In the genomic region with DNA sequence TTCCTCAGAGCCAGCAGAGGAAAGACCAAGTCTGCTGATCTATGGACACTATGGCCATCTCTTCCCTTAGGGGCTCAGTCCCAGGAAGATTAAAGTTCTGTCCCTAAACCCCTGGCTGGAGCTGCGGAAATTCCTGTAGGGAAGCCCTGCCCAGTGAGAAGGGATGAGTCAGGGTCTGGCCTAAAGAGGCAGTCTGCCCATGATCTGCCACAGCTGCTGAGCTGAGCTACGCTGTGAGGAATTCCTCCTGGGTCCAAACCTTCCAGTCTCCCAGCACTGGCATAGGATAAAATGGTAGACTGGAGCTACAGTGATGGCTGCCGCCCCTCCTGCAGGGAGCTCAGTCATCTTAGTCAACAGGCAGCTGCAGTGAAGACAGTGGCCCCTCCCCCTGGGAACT, we compare ENCODE assay signal across 31 cellular contexts.
DNase-seq lines count a peak whose midpoint lies in the region; ATAC-seq and TF ChIP-seq lines count a peak whose summit lies in the region.
"Had no signal": no experiment of that assay in that cellular context is flagged by ENCODE, and none has a peak within 500 bp of the region (broad histone marks: within the 10 kb centered on the region; RNA-seq: fewer than 3 reads in every experiment).

No MANE protein-coding gene starts in this region.

- H3K27ac ChIP-seq in breast epithelium = no peak overlapping the region
- H3K27ac ChIP-seq in mammary epithelial cell (ENCODE audit: insufficient read depth, low read depth, low read length) = no peak overlapping the region
- H3K27ac ChIP-seq in foreskin keratinocyte = no peak overlapping the region
- no peak overlapping the region for H3K27ac ChIP-seq in caudate nucleus (ENCODE audit: low read depth, low read length)
- H3K27ac ChIP-seq: 22Rv1, body of pancreas, psoas muscle, skin epidermis, upper lobe of left lung had no signal

- ATAC-seq in foreskin keratinocyte = peak; percentile 82
- ATAC-seq in HG03159 (IDR thresholded peaks at IDR 0.05; ENCODE audit: unreplicated experiment) = no peak
- no peak for ATAC-seq in GM18517 (IDR thresholded peaks at IDR 0.05; ENCODE audit: unreplicated experiment)
- ATAC-seq: activated T-helper 17 cell treated with anti-CD3 and anti-CD28 coated beads, Interleukin-2, amount 50 U/mL, for 72 hours; body of pancreas; esophagus mucosa; K562; psoas muscle; stimulated activated effector memory CD8-positive, alpha-beta T cell treated with anti-CD3 and anti-CD28 coated beads, Interleukin-12 subunit alpha, Interleukin-12 subunit beta, amount 100 ng/mL, for 72 hours had no signal

- no peaks in the 10 kb centered on the region for H4K20me1 ChIP-seq in mammary epithelial cell (ENCODE audit: insufficient read depth, low read length)

- CTCF ChIA-PET in MCF 10A (lab: Yijun Ruan, JAX) (interaction anchor here (0.5 kb wide), 1 partner anchor 286 kb away, joined by 3 read pairs; no protein-coding TSS in a partner anchor), mammary epithelial cell (lab: Charles Lee; ENCODE audit: low non-redundant PET) (no interaction called here)

- TF ChIP-seq POLR2A in breast epithelium (IDR thresholded peaks at IDR 0.05) = no peak

- no peaks in the 10 kb centered on the region for H3K36me3 Mint-ChIP-seq in MCF 10A (ENCODE audit: insufficient read depth, unreplicated experiment)
- H3K36me3 Mint-ChIP-seq: activated naive CD8-positive, alpha-beta T cell; CD8-positive, alpha-beta memory T cell; stimulated activated effector memory CD8-positive, alpha-beta T cell treated with anti-CD3 and anti-CD28 coated beads, Interleukin-12 subunit alpha, Interleukin-12 subunit beta, amount 100 ng/mL, for 72 hours had no signal

- in situ Hi-C loops in mammary epithelial cell (cut with MboI; ENCODE audit: low sequenced_read_pairs in 2 of 2) = no loop called here

- POLR2A ChIA-PET in MCF 10A (lab: Yijun Ruan, JAX) = no interaction called here

- H3K27me3 ChIP-seq in breast epithelium (no peaks in the 10 kb centered on the region), mammary epithelial cell (ENCODE audit: insufficient read depth, low read length) (no peaks in the 10 kb centered on the region), foreskin keratinocyte (no peaks in the 10 kb centered on the region)
- H3K27me3 ChIP-seq: body of pancreas, upper lobe of left lung had no signal

- H3K79me2 ChIP-seq in mammary epithelial cell (ENCODE audit: insufficient read depth, low read length) = no peaks in the 10 kb centered on the region

- H3K4me3 ChIP-seq in breast epithelium = no peak overlapping the region
- H3K4me3 ChIP-seq in mammary epithelial cell (replicated peaks in 1 of 3; ENCODE audit: insufficient read depth in 1 of 3, low read depth in 2 of 3, low read length in 3 of 3) = no peak overlapping the region
- H3K4me3 ChIP-seq: body of pancreas, K562, psoas muscle, skin epidermis, upper lobe of left lung had no signal

- H3K9me3 Mint-ChIP-seq in MCF 10A (ENCODE audit: unreplicated experiment) = peaks cover 7% of the 10 kb centered on the region

- TF ChIP-seq CTCF in MCF 10A (IDR thresholded peaks at IDR 0.05; ENCODE audit: unreplicated experiment) (no peak), breast epithelium (IDR thresholded peaks at IDR 0.05) (no peak), mammary epithelial cell (conservative IDR thresholded peaks at IDR 0.05 in 1 of 2, IDR thresholded peaks at IDR 0.05 in 1 of 2; ENCODE audit: extremely low read depth in 1 of 2, insufficient read depth in 1 of 2, low read depth in 1 of 2, low read length in 2 of 2) (no peak), foreskin keratinocyte (conservative IDR thresholded peaks at IDR 0.05) (no peak)

- H2AFZ ChIP-seq in mammary epithelial cell (ENCODE audit: low read depth, low read length) = no peak overlapping the region

- H3K27ac Mint-ChIP-seq in MCF 10A (ENCODE audit: low read depth, unreplicated experiment) = no peak overlapping the region
- H3K27ac Mint-ChIP-seq: activated B cell treated with CpG ODN at 0.5 μM for 24 hours; activated naive CD8-positive, alpha-beta T cell; activated T-helper 17 cell treated with anti-CD3 and anti-CD28 coated beads, Interleukin-2, amount 50 U/mL, for 72 hours; CD8-positive, alpha-beta memory T cell; stimulated activated effector memory CD8-positive, alpha-beta T cell treated with anti-CD3 and anti-CD28 coated beads, Interleukin-12 subunit alpha, Interleukin-12 subunit beta, amount 100 ng/mL, for 72 hours had no signal

- no peaks in the 10 kb centered on the region for H3K36me3 ChIP-seq in breast epithelium
- H3K36me3 ChIP-seq in mammary epithelial cell (ENCODE audit: insufficient read depth, low read length) = no peaks in the 10 kb centered on the region
- H3K36me3 ChIP-seq: upper lobe of left lung had no signal

- H3K9me3 ChIP-seq in breast epithelium (peaks cover 0 to 4% of the 10 kb centered on the region in 2 donors), mammary epithelial cell (replicated peaks; ENCODE audit: insufficient read depth, low read length) (no peaks in the 10 kb centered on the region)

- peaks cover 11% of the 10 kb centered on the region for H3K27me3 Mint-ChIP-seq in MCF 10A (ENCODE audit: insufficient read depth, unreplicated experiment)
- H3K27me3 Mint-ChIP-seq: activated T-helper 17 cell treated with anti-CD3 and anti-CD28 coated beads, Interleukin-2, amount 50 U/mL, for 72 hours; CD8-positive, alpha-beta memory T cell had no signal

- no peak overlapping the region for H3K4me3 Mint-ChIP-seq in MCF 10A (ENCODE audit: unreplicated experiment)
- H3K4me3 Mint-ChIP-seq: activated B cell treated with CpG ODN at 0.5 μM for 24 hours; activated naive CD8-positive, alpha-beta T cell; activated T-helper 17 cell treated with anti-CD3 and anti-CD28 coated beads, Interleukin-2, amount 50 U/mL, for 72 hours; CD8-positive, alpha-beta memory T cell; stimulated activated effector memory CD8-positive, alpha-beta T cell treated with anti-CD3 and anti-CD28 coated beads, Interleukin-12 subunit alpha, Interleukin-12 subunit beta, amount 100 ng/mL, for 72 hours had no signal

- DNase-seq in MCF 10A (ENCODE audit: unreplicated experiment) (peak; percentile 31), breast epithelium (ENCODE audit: low spot score in 2 of 2) (no peak), mammary epithelial cell (peak; percentile 55), foreskin keratinocyte (peak; percentile 30 to 71), activated gamma-delta T cell (lab: John Stamatoyannopoulos, UW) (no peak), caudate nucleus (lab: John Stamatoyannopoulos, UW) (no peak)
- DNase-seq: activated B cell treated with CpG ODN at 0.5 μM for 24 hours; activated CD4-positive, alpha-beta T cell treated with anti-CD3 and anti-CD28 coated beads, Interleukin-2, amount 50 U/mL, for 48 hours; activated CD8-positive, alpha-beta memory T cell treated with anti-CD3 and anti-CD28 coated beads, Interleukin-2, amount 50 U/mL, for 4 hours; body of pancreas; CD8-positive, alpha-beta memory T cell; DMS53; effector memory CD4-positive, alpha-beta T cell; glutamatergic neuron; NCI-H1436 treated with DMSO at 0.1 percent for 48 hours; NCI-H2107; NCI-H446 treated with DMSO at 0.1 percent for 48 hours; psoas muscle; SIG-M5; stimulated activated CD4-positive, alpha-beta T cell treated with anti-CD3 and anti-CD28 coated beads, Interleukin-2, amount 100 ng/mL, for 24 hours; substantia nigra; upper lobe of left lung had no signal

- H3K4me1 Mint-ChIP-seq in MCF 10A (ENCODE audit: insufficient read depth, unreplicated experiment) = peaks cover 18% of the 10 kb centered on the region
- H3K4me1 Mint-ChIP-seq: activated B cell treated with CpG ODN at 0.5 μM for 24 hours; activated T-helper 17 cell treated with anti-CD3 and anti-CD28 coated beads, Interleukin-2, amount 50 U/mL, for 72 hours; CD8-positive, alpha-beta memory T cell; stimulated activated effector memory CD8-positive, alpha-beta T cell treated with anti-CD3 and anti-CD28 coated beads, Interleukin-12 subunit alpha, Interleukin-12 subunit beta, amount 100 ng/mL, for 72 hours had no signal

- 61% methylated on average over 3 of the region's 3 CpGs for WGBS in mammary epithelial cell (ENCODE audit: low coverage, missing lambda C conversion rate)

- intact Hi-C loops in MCF 10A (cut with micrococcal nuclease) (no loop called here), breast epithelium (cut with DNase I; ENCODE audit: low total_unique reads) (no loop called here), mammary epithelial cell (cut with micrococcal nuclease) (no loop called here)

- BruUV-seq in MCF 10A (replicated peaks; lab: Mats Ljungman, UMichigan) (no TSS peak), mammary epithelial cell (replicated peaks; lab: Mats Ljungman, UMichigan) (no TSS peak)

- dilution Hi-C loops in mammary epithelial cell (cut with HindIII; ENCODE audit: low sequenced_read_pairs) = no loop called here

- H3K9ac ChIP-seq in mammary epithelial cell (ENCODE audit: insufficient read depth, low read length) = no peak overlapping the region

- H3K4me2 ChIP-seq in mammary epithelial cell (ENCODE audit: insufficient read depth, low read depth, low read length) = no peak overlapping the region

- H3K4me1 ChIP-seq in breast epithelium (no peaks in the 10 kb centered on the region), mammary epithelial cell (ENCODE audit: insufficient read depth, low read length) (peaks cover 31% of the 10 kb centered on the region), foreskin keratinocyte (peaks cover 18% of the 10 kb centered on the region)
- H3K4me1 ChIP-seq: body of pancreas, psoas muscle, upper lobe of left lung had no signal

Comparison
In these comparisons a context has a peak if more than half of its experiments do, and no peak if none do; other contexts are left out.
1. DNase-seq: peak in MCF 10A (single experiment), mammary epithelial cell (single experiment) and foreskin keratinocyte (2 of 2); none in breast epithelium (0 of 2), activated gamma-delta T cell (single experiment) and caudate nucleus (0 of 61).